ENCODE assay signal across 8 cellular contexts in the genomic region with DNA sequence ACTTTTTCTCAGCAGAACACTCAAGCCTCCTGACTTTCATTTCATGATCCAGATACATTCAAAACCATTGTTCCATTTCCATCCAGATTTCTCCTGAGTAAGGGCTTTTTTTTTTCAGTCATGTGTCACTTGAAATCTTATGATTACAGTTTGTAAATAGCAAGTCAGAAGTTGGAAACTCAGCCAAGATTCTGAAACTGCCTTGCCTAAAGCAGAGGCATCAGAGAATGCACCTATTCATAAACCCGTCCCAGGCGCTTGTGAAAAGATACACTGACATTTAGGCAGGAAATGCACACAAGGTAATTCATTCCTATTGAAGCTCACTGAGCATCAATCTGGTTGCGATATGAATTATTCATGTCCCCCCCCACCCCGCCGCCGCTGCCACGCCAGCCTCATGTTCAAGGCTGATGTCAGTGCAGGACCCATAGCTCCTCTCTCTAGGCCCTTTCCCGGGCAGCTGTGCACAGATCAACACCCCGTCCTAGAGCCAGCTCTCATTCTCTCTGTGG. TPM values are rescaled to one million over a fixed set of nuclear protein-coding genes. Genes with fewer than 3 reads are reported as not detected.
A peak's percentile ranks its signal among the peaks of the same experiment; 100 is the strongest.
DNase-seq lines count a peak whose midpoint lies in the region; ATAC-seq, FAIRE-seq and TF ChIP-seq lines count a peak whose summit lies in the region.

No MANE protein-coding gene starts in this region.

- H3K36me3 Mint-ChIP-seq in CD8-positive, alpha-beta T cell = peaks cover 6% of the 10 kb centered on the region
- peaks cover 4% of the 10 kb centered on the region for H3K36me3 Mint-ChIP-seq in activated CD4-positive, alpha-beta T cell treated with anti-CD3 and anti-CD28 coated beads, Interleukin-2, amount 10 ng/mL, durations not matched to agents 24 days and 14 days (ENCODE audit: low read depth)

- CTCF ChIA-PET in CD8-positive, alpha-beta T cell (lab: Charles Lee) = interaction anchor here (1.0 kb wide), 1 partner anchor 115 kb away, joined by 3 read pairs; no protein-coding TSS in a partner anchor
- CTCF ChIA-PET in GM12878 (lab: Yijun Ruan, JAX) = no interaction called here

- no peak overlapping the region for H2BK5ac ChIP-seq in mesenchymal stem cell (ENCODE audit: low read depth, low read length, poor library complexity, severe bottlenecking)

- SMC1A ChIA-PET in GM12878 (lab: Charles Lee; ENCODE audit: uncharacterized antibody, unreplicated experiment) = no interaction called here

- no peak overlapping the region for H2AK5ac ChIP-seq in mesenchymal stem cell (ENCODE audit: low read length, severe bottlenecking)

- H3K4me2 ChIP-seq in GM12878 (ENCODE audit: control insufficient read depth, insufficient read depth) = no peak overlapping the region
- H3K4me2 ChIP-seq in mesenchymal stem cell (ENCODE audit: low read length, poor library complexity, severe bottlenecking) = no peak overlapping the region

- H2BK15ac ChIP-seq in mesenchymal stem cell (ENCODE audit: low read depth, poor library complexity, severe bottlenecking) = no peak overlapping the region

- no peak for TF ChIP-seq RAD21 in GM12878 (IDR thresholded peaks at IDR 0.05; ENCODE audit: insufficient read depth, low read depth, low read length)

- H3K4me3 ChIP-seq in CD8-positive, alpha-beta T cell (ENCODE audit: low read depth, low read length) = no peak overlapping the region
- H3K4me3 ChIP-seq in GM12878 (no peak overlapping the region), mesenchymal stem cell (ENCODE audit: insufficient read depth in 1 of 2, low read depth in 1 of 2, low read length in 2 of 2) (no peak overlapping the region)

- no TSS peak for BruUV-seq in GM12878 (replicated peaks; lab: Mats Ljungman, UMichigan)

- H3K79me2 ChIP-seq in GM12878 (ENCODE audit: control insufficient read depth, insufficient read depth, low read length) = no peaks in the 10 kb centered on the region

- FAIRE-seq in GM12878 (lab: Jason Lieb, UNC) = no peak

- no peak overlapping the region for H2AFZ ChIP-seq in GM12878 (ENCODE audit: control insufficient read depth, low read depth, low read length)
- no peak overlapping the region for H2AFZ ChIP-seq in mesenchymal stem cell (ENCODE audit: low read depth, low read length)

- no peaks in the 10 kb centered on the region for H3K9me3 ChIP-seq in CD8-positive, alpha-beta T cell (ENCODE audit: low read length)
- H3K9me3 ChIP-seq in GM12878 (replicated peaks; ENCODE audit: control insufficient read depth, insufficient read depth, low read length) = no peaks in the 10 kb centered on the region
- H3K9me3 ChIP-seq in mesenchymal stem cell (ENCODE audit: control insufficient read depth, low read length) = no peaks in the 10 kb centered on the region

- no peak overlapping the region for H2BK120ac ChIP-seq in mesenchymal stem cell (ENCODE audit: low read depth, low read length)

- H3K9ac ChIP-seq in GM12878 (ENCODE audit: control insufficient read depth, insufficient read depth, low read length) (no peak overlapping the region), mesenchymal stem cell (ENCODE audit: low read length) (no peak overlapping the region)

- TF ChIP-seq EP300 in GM12878 (IDR thresholded peaks at IDR 0.05; ENCODE audit: borderline replicate concordance in 1 of 2, control insufficient read depth in 1 of 2, low read depth in 2 of 2, low read length in 2 of 2) = no peak

- no peak overlapping the region for H3K27ac ChIP-seq in CD8-positive, alpha-beta T cell (ENCODE audit: low read depth, low read length)
- H3K27ac ChIP-seq in GM12878 (ENCODE audit: control insufficient read depth, insufficient read depth) = no peak overlapping the region
- H3K27ac ChIP-seq in mesenchymal stem cell (ENCODE audit: low read length, poor library complexity, severe bottlenecking) = no peak overlapping the region

- H3K23ac ChIP-seq in mesenchymal stem cell (ENCODE audit: low read length in 2 of 2) = no peak overlapping the region

- RAD21 ChIA-PET in GM12878 (lab: Charles Lee; ENCODE audit: unreplicated experiment) = interaction anchor here (0.6 to 1.3 kb wide), 2 partner anchors 112 to 303 kb away, joined by 3 to 4 read pairs; no protein-coding TSS in a partner anchor

- in situ Hi-C loops in GM12878 (cut with MboI) = no loop called here

- no peak overlapping the region for H4K8ac ChIP-seq in mesenchymal stem cell (ENCODE audit: low read length)

- H3K18ac ChIP-seq in mesenchymal stem cell (ENCODE audit: low read depth in 1 of 2, low read length in 2 of 2) = no peak overlapping the region

- no peaks in the 10 kb centered on the region for H3K27me3 ChIP-seq in CD8-positive, alpha-beta T cell (ENCODE audit: insufficient read depth, low read length)
- H3K27me3 ChIP-seq in GM12878 (replicated peaks in 1 of 2; ENCODE audit: control insufficient read depth in 2 of 2, insufficient read depth in 2 of 2, low read length in 1 of 2) (no peaks in the 10 kb centered on the region), mesenchymal stem cell (ENCODE audit: control insufficient read depth in 1 of 2, insufficient read depth in 1 of 2, low read length in 2 of 2) (peaks cover 11 to 25% of the 10 kb centered on the region in 2 experiments)

- POLR2A ChIA-PET in CD8-positive, alpha-beta T cell (lab: Charles Lee) = interaction anchor here (0.8 to 6.1 kb wide), 5 partner anchors 8 to 30 kb away, joined by 3 to 52 read pairs (median 3); partner anchors contain the start of gene MGAT4A
- POLR2A ChIA-PET in GM12878 (lab: Charles Lee) = no interaction called here

- peak overlapping the region; percentile 67 for H3K4me3 Mint-ChIP-seq in CD8-positive, alpha-beta T cell
- H3K4me3 Mint-ChIP-seq in activated CD4-positive, alpha-beta T cell treated with anti-CD3 and anti-CD28 coated beads, Interleukin-2, amount 10 ng/mL, durations not matched to agents 24 days and 14 days = peak overlapping the region; percentile 54

- intact Hi-C loops in CD8-positive, alpha-beta T cell (cut with DNase I, micrococcal nuclease) = no loop called here
- intact Hi-C loops in activated CD4-positive, alpha-beta T cell treated with anti-CD3 and anti-CD28 coated beads, Interleukin-2, amount 10 ng/mL, durations not matched to agents 24 days and 14 days (cut with micrococcal nuclease) = loop anchor here (1.0 kb wide), 2 partner anchors 10 to 25 kb away; no protein-coding TSS in a partner anchor
- intact Hi-C loops in GM12878 (cut with micrococcal nuclease; ENCODE audit: unreplicated experiment) = no loop called here

- 81% methylated on average over 9 of the region's 9 CpGs for WGBS in GM12878 (ENCODE audit: insufficient coverage, insufficient replicate concordance, low lambda C conversion rate, missing lambda C conversion rate)
- WGBS in mesenchymal stem cell = 83% methylated on average over 9 of the region's 9 CpGs

- no peak overlapping the region for H3K14ac ChIP-seq in mesenchymal stem cell (ENCODE audit: low read length in 2 of 2)

- no peaks in the 10 kb centered on the region for H3K27me3 Mint-ChIP-seq in CD8-positive, alpha-beta T cell (ENCODE audit: low read depth)
- H3K27me3 Mint-ChIP-seq in activated CD4-positive, alpha-beta T cell treated with anti-CD3 and anti-CD28 coated beads, Interleukin-2, amount 10 ng/mL, durations not matched to agents 24 days and 14 days = no peaks in the 10 kb centered on the region

- peaks cover 65% of the 10 kb centered on the region for H3K4me1 Mint-ChIP-seq in CD8-positive, alpha-beta T cell (ENCODE audit: low read depth)
- H3K4me1 Mint-ChIP-seq in activated CD4-positive, alpha-beta T cell treated with anti-CD3 and anti-CD28 coated beads, Interleukin-2, amount 10 ng/mL, durations not matched to agents 24 days and 14 days = peaks cover 70% of the 10 kb centered on the region

- TF ChIP-seq POLR2A in GM12878 (IDR thresholded peaks at IDR 0.05; ENCODE audit: low read depth, low read length) = no peak

- no peak overlapping the region for H3K4ac ChIP-seq in mesenchymal stem cell (ENCODE audit: low read depth in 1 of 2, low read length in 2 of 2)

- ATAC-seq in CD8-positive, alpha-beta T cell = peak; percentile 54
- ATAC-seq in GM12878 = no peak
- ATAC-seq in GM19035 (IDR thresholded peaks at IDR 0.05; ENCODE audit: unreplicated experiment) = no peak
- no peak for ATAC-seq in HG03039 (IDR thresholded peaks at IDR 0.05; ENCODE audit: unreplicated experiment)

- no peak overlapping the region for H4K91ac ChIP-seq in mesenchymal stem cell (ENCODE audit: low read length)

- H3K4me1 ChIP-seq in CD8-positive, alpha-beta T cell (ENCODE audit: insufficient read depth, low read length) = peaks cover 55% of the 10 kb centered on the region
- H3K4me1 ChIP-seq in GM12878 (ENCODE audit: control insufficient read depth, insufficient read depth, low read length) = peaks cover 56% of the 10 kb centered on the region
- no peaks in the 10 kb centered on the region for H3K4me1 ChIP-seq in mesenchymal stem cell (ENCODE audit: control insufficient read depth, insufficient read depth, low read depth, low read length)

- H3K9me3 Mint-ChIP-seq in CD8-positive, alpha-beta T cell = no peaks in the 10 kb centered on the region
- H3K9me3 Mint-ChIP-seq in activated CD4-positive, alpha-beta T cell treated with anti-CD3 and anti-CD28 coated beads, Interleukin-2, amount 10 ng/mL, durations not matched to agents 24 days and 14 days = no peaks in the 10 kb centered on the region

- no peaks in the 10 kb centered on the region for H3K36me3 ChIP-seq in CD8-positive, alpha-beta T cell (ENCODE audit: insufficient read depth, low read length)
- no peaks in the 10 kb centered on the region for H3K36me3 ChIP-seq in GM12878 (ENCODE audit: control insufficient read depth in 2 of 2, insufficient read depth in 2 of 2, low read length in 1 of 2)
- no peaks in the 10 kb centered on the region for H3K36me3 ChIP-seq in mesenchymal stem cell (ENCODE audit: control insufficient read depth in 1 of 2, insufficient read depth in 2 of 2, low read depth in 1 of 2, low read length in 2 of 2)

- peak in 6 of 7 experiments; percentile 39 to 74 (median 68) for DNase-seq in CD8-positive, alpha-beta T cell
- peak; percentile 87 for DNase-seq in activated CD4-positive, alpha-beta T cell treated with anti-CD3 and anti-CD28 coated beads, Interleukin-2, amount 10 ng/mL, durations not matched to agents 24 days and 14 days
- DNase-seq in GM12878 (ENCODE audit: low read depth, low spot score) (no peak), mesenchymal stem cell (no peak), NCI-H774 (lab: John Stamatoyannopoulos, UW) (no peak)
- peak; percentile 66 for DNase-seq in stimulated activated CD4-positive, alpha-beta T cell treated with anti-CD3 and anti-CD28 coated beads, Interleukin-12 subunit alpha, Interleukin-12 subunit beta, amount 100 ng/mL, for 4 hours

- peak overlapping the region; percentile 91 for H3K27ac Mint-ChIP-seq in CD8-positive, alpha-beta T cell
- peak overlapping the region; percentile 66 for H3K27ac Mint-ChIP-seq in activated CD4-positive, alpha-beta T cell treated with anti-CD3 and anti-CD28 coated beads, Interleukin-2, amount 10 ng/mL, durations not matched to agents 24 days and 14 days

- no peaks in the 10 kb centered on the region for H3K79me1 ChIP-seq in mesenchymal stem cell (replicated peaks; ENCODE audit: low read length, poor library complexity, severe bottlenecking)

- no peak for TF ChIP-seq CTCF in CD8-positive, alpha-beta T cell (IDR thresholded peaks at IDR 0.05)
- TF ChIP-seq CTCF in GM12878 (IDR thresholded peaks at IDR 0.05 in 2 of 3, conservative IDR thresholded peaks at IDR 0.05 in 1 of 3; ENCODE audit: control insufficient read depth in 2 of 3, extremely low read depth in 1 of 3, insufficient read depth in 1 of 3, low read depth in 3 of 3, low read length in 3 of 3) = no peak

- no peaks in the 10 kb centered on the region for H4K20me1 ChIP-seq in GM12878 (ENCODE audit: control insufficient read depth, insufficient read depth)

- no peak overlapping the region for H2BK12ac ChIP-seq in mesenchymal stem cell (ENCODE audit: low read length in 2 of 2)

RNA-seq across cellular contexts. Expression of gene MGAT4A, which starts 30.4 kb away (rescaled TPM):
- total RNA-seq in CD8-positive, alpha-beta T cell = 100 to 1,000 TPM; 226 to 229 TPM
- total RNA-seq in activated CD4-positive, alpha-beta T cell treated with anti-CD3 and anti-CD28 coated beads, Interleukin-2, amount 10 ng/mL, durations not matched to agents 24 days and 14 days = 48.8 and 49.2 TPM in 2 replicates
- 42.2 and 48.0 TPM in 2 replicates for total RNA-seq in GM12878 (2013; cell fraction: nucleolus; rRNA removed)
- total RNA-seq in GM12878 (2014; rRNA removed) (12.8 and 13.2 TPM in 2 replicates), GM12878 (2014; rRNA removed; fragmentation: Illumina TruSeq; extraction: Trizol) (16.8 and 18.4 TPM in 2 replicates), GM12878 (2021) (23.1 and 23.4 TPM in 2 replicates)
- polyA plus RNA-seq in GM12878 (2011; ENCODE audit: low read depth) = 3.3 TPM
- polyA plus RNA-seq in GM12878 (2011; rRNA removed) (4.3 and 9.5 TPM in 2 replicates), GM12878 (2014; fragmentation: Illumina TruSeq; extraction: Trizol) (13.3 and 13.6 TPM in 2 replicates), GM12878 (2014; fragmentation: Nextera tagmentation; extraction: Ambion mirVana) (10 to 100 TPM; 10.2 to 11.9 TPM), GM12878 (2014; rRNA removed) (8.6 and 13.8 TPM in 2 replicates), GM12878 (2016; fragmentation: Nextera tagmentation; extraction: Ambion mirVana) (10 to 100 TPM; 18.4 to 22.7 TPM)
- 1.2 and 2.1 TPM in 2 replicates for polyA plus RNA-seq in GM12878 (2011; cell fraction: cytosol; rRNA removed)
- 2.4 and 2.7 TPM in 2 replicates for polyA plus RNA-seq in GM12878 (2011; cell fraction: nucleus; rRNA removed)
- 2.3 and 4.2 TPM in 2 replicates for polyA plus RNA-seq in GM12878 (2012)
- 4.2 and 9.4 TPM in 2 replicates for polyA minus RNA-seq in GM12878 (2011; rRNA and poly(A)+ RNA removed)
- 0.67 and 1.6 TPM in 2 replicates for polyA minus RNA-seq in GM12878 (2011; cell fraction: cytosol; rRNA and poly(A)+ RNA removed)
- polyA minus RNA-seq in GM12878 (2011; cell fraction: nucleus; rRNA and poly(A)+ RNA removed) = 3.1 and 4.4 TPM in 2 replicates
- 0.33 TPM for polyA plus RNA-seq in mesenchymal stem cell (2013, experiment 1 of 2)
- 0.48 TPM for polyA plus RNA-seq in mesenchymal stem cell (2013, experiment 2 of 2)

Comparison
In these comparisons a context has a peak if more than half of its experiments do, and no peak if none do; other contexts are left out.
1. DNase-seq: peak in CD8-positive, alpha-beta T cell (6 of 7), activated CD4-positive, alpha-beta T cell treated with anti-CD3 and anti-CD28 coated beads, Interleukin-2, amount 10 ng/mL, durations not matched to agents 24 days and 14 days (single experiment) and stimulated activated CD4-positive, alpha-beta T cell treated with anti-CD3 and anti-CD28 coated beads, Interleukin-12 subunit alpha, Interleukin-12 subunit beta, amount 100 ng/mL, for 4 hours (single experiment); none in GM12878 (single experiment), mesenchymal stem cell (single experiment) and NCI-H774 (single experiment).